13 cellular contexts compared by ENCODE assay signal in genomic region chr18:44564922-44565321, GRCh38.
DNase-seq lines count a peak whose midpoint lies in the region; ATAC-seq, FAIRE-seq and TF ChIP-seq lines count a peak whose summit lies in the region.
"Had no signal": no experiment of that assay in that cellular context is flagged by ENCODE, and none has a peak within 500 bp of the region (broad histone marks: within the 10 kb centered on the region; RNA-seq: fewer than 3 reads in every experiment).

No MANE protein-coding gene starts in this region.

- peaks cover 0 to 6% (median 0%) of the 10 kb centered on the region in 6 donors for H3K9me3 Mint-ChIP-seq in immature natural killer cell
- H3K9me3 Mint-ChIP-seq in nephron progenitor cell, result no peaks in the 10 kb centered on the region
- H3K9me3 Mint-ChIP-seq: CD8-positive, alpha-beta T cell; natural killer cell treated with Interleukin-12 subunit alpha and Interleukin-12 subunit beta and Interleukin-15 and Interleukin-18, amount 100 ng/mL, for 72 hours had no signal

- intact Hi-C loops in PC-9 (cut with micrococcal nuclease; ENCODE audit: unreplicated experiment), result no loop called here

- H3K27me3 Mint-ChIP-seq in immature natural killer cell (ENCODE audit: low read depth in 3 of 3), result peaks cover 2 to 5% (median 2%) of the 10 kb centered on the region in 3 donors
- peaks cover 3% of the 10 kb centered on the region for H3K27me3 Mint-ChIP-seq in nephron progenitor cell (ENCODE audit: low read depth, poor library complexity)
- H3K27me3 Mint-ChIP-seq: natural killer cell treated with Interleukin-12 subunit alpha and Interleukin-12 subunit beta and Interleukin-15 and Interleukin-18, amount 100 ng/mL, for 72 hours had no signal

- no peaks in the 10 kb centered on the region for H4K20me1 ChIP-seq in PC-9 (ENCODE audit: insufficient read depth)

- H3K36me3 ChIP-seq in PC-9 (ENCODE audit: low read depth), result no peaks in the 10 kb centered on the region

- H2AFZ ChIP-seq in PC-9, result peak overlapping the region; percentile 50; the same call in 1 of the 2 replicates

- no peaks in the 10 kb centered on the region for H3K79me2 ChIP-seq in PC-9 (ENCODE audit: low read depth)

- peak overlapping the region; percentile 40 for H3K27ac ChIP-seq in PC-9
- peak overlapping the region; percentile 2 for H3K27ac ChIP-seq in epithelial cell of prostate

- no peaks in the 10 kb centered on the region for H3K9me3 ChIP-seq in PC-9 (ENCODE audit: insufficient read depth, low read depth)

- peaks cover 0 to 9% (median 8%) of the 10 kb centered on the region in 3 donors for H3K36me3 Mint-ChIP-seq in immature natural killer cell
- H3K36me3 Mint-ChIP-seq in nephron progenitor cell (ENCODE audit: low read depth), result no peaks in the 10 kb centered on the region
- H3K36me3 Mint-ChIP-seq: CD8-positive, alpha-beta T cell had no signal

- POLR2A ChIA-PET in PC-9 (lab: Charles Lee; ENCODE audit: unreplicated experiment), result interaction anchor here (0.6 to 0.9 kb wide), 2 partner anchors 107 to 223 kb away, joined by 4 to 8 read pairs; no protein-coding TSS in a partner anchor

- H3K27me3 ChIP-seq in PC-9 (ENCODE audit: insufficient read depth, low read depth), result no peaks in the 10 kb centered on the region

- no peak for ATAC-seq in GM18511 (IDR thresholded peaks at IDR 0.05; ENCODE audit: unreplicated experiment)
- ATAC-seq: CD8-positive, alpha-beta T cell; esophagus mucosa; natural killer cell treated with Interleukin-12 subunit alpha and Interleukin-12 subunit beta and Interleukin-15 and Interleukin-18, amount 100 ng/mL, for 72 hours had no signal

- H3K4me3 Mint-ChIP-seq in immature natural killer cell (no peak overlapping the region), nephron progenitor cell (no peak overlapping the region)
- H3K4me3 Mint-ChIP-seq: CD8-positive, alpha-beta T cell; natural killer cell treated with Interleukin-12 subunit alpha and Interleukin-12 subunit beta and Interleukin-15 and Interleukin-18, amount 100 ng/mL, for 72 hours had no signal

- H3F3A ChIP-seq in PC-9 (ENCODE audit: insufficient read depth, low read depth), result peaks cover 5% of the 10 kb centered on the region; the same call in 1 of the 2 replicates

- peak; percentile 59 for DNase-seq in ELF-1 (ENCODE audit: low read depth, low spot score)
- DNase-seq in PC-9, result peak; percentile 42 to 76
- DNase-seq in epithelial cell of prostate (ENCODE audit: low read depth, low spot score), result no peak
- peak; percentile 16 for DNase-seq in midbrain (lab: John Stamatoyannopoulos, UW)
- no peak for DNase-seq in immature natural killer cell
- no peak for DNase-seq in D721Med (ENCODE audit: insufficient read length, low spot score)
- no peak for DNase-seq in nephron progenitor cell
- DNase-seq: activated CD4-positive, alpha-beta T cell treated with anti-CD3 and anti-CD28 coated beads for 48 hours; activated effector memory CD4-positive, alpha-beta T cell treated with Interleukin-2 at 50 U/mL for 16 hours; CD8-positive, alpha-beta T cell had no signal

- no TSS peak for BruUV-seq in PC-9 (replicated peaks; lab: Mats Ljungman, UMichigan)

- H3K4me1 Mint-ChIP-seq in immature natural killer cell, result peaks cover 2 to 9% of the 10 kb centered on the region in 2 donors
- H3K4me1 Mint-ChIP-seq in nephron progenitor cell, result peaks cover 6% of the 10 kb centered on the region

- no peak overlapping the region for H3K27ac Mint-ChIP-seq in immature natural killer cell
- H3K27ac Mint-ChIP-seq in nephron progenitor cell, result no peak overlapping the region
- H3K27ac Mint-ChIP-seq: CD8-positive, alpha-beta T cell had no signal

- peak overlapping the region; percentile 32 for H3K4me2 ChIP-seq in PC-9

- TF ChIP-seq CTCF in PC-9 (conservative IDR thresholded peaks at IDR 0.05) (no peak), D721Med (IDR thresholded peaks at IDR 0.05; ENCODE audit: insufficient read depth, missing control alignments) (no peak), nephron progenitor cell (IDR thresholded peaks at IDR 0.05) (no peak)

- H3K4me1 ChIP-seq in PC-9 (replicated peaks; ENCODE audit: insufficient read depth), result peaks cover 11% of the 10 kb centered on the region; the same call in 1 of the 2 replicates

- no peak for FAIRE-seq in D721Med (lab: Jason Lieb, UNC)

- CTCF ChIA-PET in PC-9 (lab: Charles Lee), result no interaction called here

- no peak overlapping the region for H3K4me3 ChIP-seq in PC-9

- no peaks in the 10 kb centered on the region for H3K9me2 ChIP-seq in PC-9 (ENCODE audit: insufficient read depth)

Comparison
In these comparisons a context has a peak if more than half of its experiments do, and no peak if none do; other contexts are left out.
1. DNase-seq: peak in ELF-1 (single experiment), PC-9 (2 of 2) and midbrain (single experiment); none in epithelial cell of prostate (single experiment), immature natural killer cell (0 of 3), D721Med (single experiment) and nephron progenitor cell (single experiment).